In genomic region chr12:50283230-50283923, GRCh38 we compare ENCODE assay signal across 8 cellular contexts. TPM values are rescaled to one million over a fixed set of nuclear protein-coding genes. Genes with fewer than 3 reads are reported as not detected.
A peak's percentile ranks its signal among the peaks of the same experiment; 100 is the strongest.
DNase-seq lines count a peak whose midpoint lies in the region; ATAC-seq lines count a peak whose summit lies in the region.

Gene LIMA1 (minus strand): TSS chr12:50283520. CDS start chr12:50248751, 34,769 bp downstream.

- no peaks in the 10 kb centered on the region for H3K27me3 ChIP-seq in CD4-positive, CD25-positive, alpha-beta regulatory T cell (ENCODE audit: control insufficient read depth, insufficient read depth, low read length)

- H3K4me3 Mint-ChIP-seq in CD4-positive, CD25-positive, alpha-beta regulatory T cell, result peak within 1 kb of the TSS; percentile 86 to 93 (median 91)

- H3K36me3 ChIP-seq in CD4-positive, CD25-positive, alpha-beta regulatory T cell (ENCODE audit: control insufficient read depth, insufficient read depth, low read length), result no peaks in the 10 kb centered on the region

- peaks cover 24% of the 10 kb centered on the region for H3K27me3 Mint-ChIP-seq in CD4-positive, CD25-positive, alpha-beta regulatory T cell

- peaks cover 0 to 3% (median 0%) of the 10 kb centered on the region in 7 donors for H3K9me3 Mint-ChIP-seq in CD4-positive, CD25-positive, alpha-beta regulatory T cell

- H3K36me3 Mint-ChIP-seq in CD4-positive, CD25-positive, alpha-beta regulatory T cell, result no peaks in the 10 kb centered on the region

- H3K4me1 Mint-ChIP-seq in CD4-positive, CD25-positive, alpha-beta regulatory T cell, result peaks cover 5 to 29% (median 14%) of the 10 kb centered on the region in 4 donors

- ATAC-seq in CD4-positive, CD25-positive, alpha-beta regulatory T cell (ENCODE audit: low read depth in 2 of 2), result peak; percentile 97 to 98
- ATAC-seq in GM19463 (IDR thresholded peaks at IDR 0.05; ENCODE audit: unreplicated experiment), result peak; percentile 96

- peak within 1 kb of the TSS; percentile 82 for H3K4me3 ChIP-seq in CD4-positive, CD25-positive, alpha-beta regulatory T cell (ENCODE audit: low read depth, low read length)

- peak within 1 kb of the TSS; percentile 57 for H3K27ac ChIP-seq in CD4-positive, CD25-positive, alpha-beta regulatory T cell (ENCODE audit: insufficient read depth, low read length, poor library complexity, severe bottlenecking)

- peaks cover 20% of the 10 kb centered on the region for H3K4me1 ChIP-seq in CD4-positive, CD25-positive, alpha-beta regulatory T cell (ENCODE audit: control insufficient read depth, insufficient read depth, low read length, poor library complexity, severe bottlenecking)

- no peaks in the 10 kb centered on the region for H3K9me3 ChIP-seq in CD4-positive, CD25-positive, alpha-beta regulatory T cell (ENCODE audit: control insufficient read depth in 2 of 2, low read length in 2 of 2)

- H3K27ac Mint-ChIP-seq in CD4-positive, CD25-positive, alpha-beta regulatory T cell, result peak within 1 kb of the TSS; percentile 66 to 91 (median 88)

- peak; percentile 91 to 94 (median 92) for DNase-seq in CD4-positive, CD25-positive, alpha-beta regulatory T cell
- DNase-seq in HPDE6-E6E7 (ENCODE audit: extremely low spot score) (peak; percentile 91), lung microvascular endothelial cell (ENCODE audit: low read depth in 2 of 2) (peak; percentile 89 to 92)
- peak; percentile 26 for DNase-seq in NK-92 treated with Interleukin-12 subunit alpha and Interleukin-12 subunit beta, amount 100 ng/mL, for 24 hours (lab: John Stamatoyannopoulos, UW)
- peak; percentile 95 for DNase-seq in activated CD8-positive, alpha-beta memory T cell treated with anti-CD3 and anti-CD28 coated beads for 24 hours
- peak; percentile 86 for DNase-seq in effector CD8-positive, alpha-beta T cell (lab: John Stamatoyannopoulos, UW)
- peak; percentile 84 to 90 (median 87) for DNase-seq in stimulated activated CD4-positive, alpha-beta T cell treated with anti-CD3 and anti-CD28 coated beads, TNF-alpha, amount 100 ng/mL, for 48 hours (ENCODE audit: low read depth in 3 of 3)

RNA-seq across cellular contexts. Expression of gene LIMA1, which starts in this region (rescaled TPM):
- 19.0 TPM for total RNA-seq in CD4-positive, CD25-positive, alpha-beta regulatory T cell
- 10 to 100 TPM; 14.3 to 19.3 (median 17.6) TPM for polyA plus RNA-seq in CD4-positive, CD25-positive, alpha-beta regulatory T cell
- 20.2 and 22.7 TPM in 2 replicates for total RNA-seq in lung microvascular endothelial cell

Comparison
In these comparisons a context has a peak if more than half of its experiments do, and no peak if none do; other contexts are left out.
1. Peak in every context shown above with its lines: DNase-seq, ATAC-seq, H3K4me3 ChIP-seq and H3K27ac ChIP-seq.
2. DNase-seq: peak in every context shown above with its lines; median percentile 95 in activated CD8-positive, alpha-beta memory T cell treated with anti-CD3 and anti-CD28 coated beads for 24 hours; 92 in CD4-positive, CD25-positive, alpha-beta regulatory T cell; 91 in HPDE6-E6E7; 90 in lung microvascular endothelial cell; 87 in stimulated activated CD4-positive, alpha-beta T cell treated with anti-CD3 and anti-CD28 coated beads, TNF-alpha, amount 100 ng/mL, for 48 hours; 86 in effector CD8-positive, alpha-beta T cell; 26 in NK-92 treated with Interleukin-12 subunit alpha and Interleukin-12 subunit beta, amount 100 ng/mL, for 24 hours.